Comparison of ENCODE assay signal across 17 cellular contexts in the genomic region with DNA sequence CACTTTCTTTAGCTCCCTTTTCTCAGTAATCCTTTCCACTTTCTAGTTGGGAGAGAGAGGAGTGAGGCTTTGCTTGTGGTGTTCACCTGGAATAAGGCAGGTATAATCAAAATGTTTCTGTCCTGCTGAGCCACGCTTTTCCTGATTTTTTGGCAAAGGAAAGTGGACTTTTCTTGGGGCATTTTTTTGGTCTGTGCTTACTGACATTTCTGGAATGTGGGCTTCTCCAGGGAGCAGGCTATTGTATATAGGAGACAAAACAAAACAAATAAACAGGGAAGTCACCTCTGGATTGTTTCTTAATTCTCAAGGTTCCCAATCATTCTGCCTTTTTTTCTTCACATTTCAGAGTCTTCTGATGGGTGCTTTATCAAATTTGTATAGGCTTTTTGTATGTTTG.
"Had no signal": no experiment of that assay in that cellular context is flagged by ENCODE, and none has a peak within 500 bp of the region (broad histone marks: within the 10 kb centered on the region; RNA-seq: fewer than 3 reads in every experiment).

No MANE protein-coding gene starts in this region.

- H3K4me3 ChIP-seq: left ventricle myocardium inferior, right atrium auricular region, tibial artery, vagina had no signal

- H3K36me3 ChIP-seq: left ventricle myocardium inferior, right atrium auricular region, tibial artery, vagina, WERI-Rb-1 had no signal

- H3K27ac Mint-ChIP-seq: activated naive CD8-positive, alpha-beta T cell treated with anti-CD3 and anti-CD28 coated beads for 36 hours; effector memory CD8-positive, alpha-beta T cell; natural killer cell treated with Interleukin-12 subunit alpha and Interleukin-12 subunit beta and Interleukin-15 and Interleukin-18, amount 100 ng/mL, for 72 hours had no signal

- H3K27ac ChIP-seq: epithelial cell of prostate, left ventricle myocardium inferior, right atrium auricular region, tibial artery, vagina, WERI-Rb-1 had no signal

- H3K4me1 Mint-ChIP-seq: activated naive CD8-positive, alpha-beta T cell treated with anti-CD3 and anti-CD28 coated beads for 36 hours had no signal

- H3K9me3 ChIP-seq: left ventricle myocardium inferior, right atrium auricular region, tibial artery, vagina had no signal

- H3K9me3 Mint-ChIP-seq: activated naive CD8-positive, alpha-beta T cell treated with anti-CD3 and anti-CD28 coated beads for 36 hours; effector memory CD8-positive, alpha-beta T cell; natural killer cell treated with Interleukin-12 subunit alpha and Interleukin-12 subunit beta and Interleukin-15 and Interleukin-18, amount 100 ng/mL, for 72 hours had no signal

- H3K4me1 ChIP-seq: left ventricle myocardium inferior, right atrium auricular region, tibial artery, vagina had no signal

- ATAC-seq: activated T-cell treated with anti-CD3 and anti-CD28 coated beads, Interleukin-2, amount 50 U/mL, for 4 hours; effector memory CD8-positive, alpha-beta T cell; natural killer cell treated with Interleukin-12 subunit alpha and Interleukin-12 subunit beta and Interleukin-15 and Interleukin-18, amount 100 ng/mL, for 72 hours had no signal

- DNase-seq: activated CD4-positive, alpha-beta T cell treated with anti-CD3 and anti-CD28 coated beads, Interleukin-2, amount 50 U/mL, for 48 hours; activated effector memory CD4-positive, alpha-beta T cell treated with anti-CD3 and anti-CD28 coated beads, Interleukin-2, amount 50 U/mL, for 16 hours; activated naive CD8-positive, alpha-beta T cell treated with anti-CD3 and anti-CD28 coated beads for 36 hours; activated T-cell treated with anti-CD3 and anti-CD28 coated beads, Interleukin-2, amount 50 U/mL, for 4 hours; dermis blood vessel endothelial cell; effector memory CD8-positive, alpha-beta T cell; hypothalamus; left ventricle myocardium inferior; mesenchymal stem cell; stimulated activated CD4-positive, alpha-beta T cell treated with anti-CD3 and anti-CD28 coated beads, Interleukin-4, amount 100 ng/mL, for 24 hours; stimulated activated naive CD4-positive, alpha-beta T cell; tibial artery; WERI-Rb-1 had no signal

- H3K4me3 Mint-ChIP-seq: activated naive CD8-positive, alpha-beta T cell treated with anti-CD3 and anti-CD28 coated beads for 36 hours; activated T-cell treated with anti-CD3 and anti-CD28 coated beads, Interleukin-2, amount 50 U/mL, for 4 hours; effector memory CD8-positive, alpha-beta T cell; natural killer cell treated with Interleukin-12 subunit alpha and Interleukin-12 subunit beta and Interleukin-15 and Interleukin-18, amount 100 ng/mL, for 72 hours had no signal

- H3K27me3 ChIP-seq: right atrium auricular region, tibial artery, vagina had no signal

- H3K36me3 Mint-ChIP-seq: activated naive CD8-positive, alpha-beta T cell treated with anti-CD3 and anti-CD28 coated beads for 36 hours; natural killer cell treated with Interleukin-12 subunit alpha and Interleukin-12 subunit beta and Interleukin-15 and Interleukin-18, amount 100 ng/mL, for 72 hours had no signal
